ENCODE assay signal across 1 cellular context in genomic region chr9:112069318-112070169, GRCh38.
TF ChIP-seq lines count a peak whose summit lies in the region.

No MANE protein-coding gene starts in this region.

TF ChIP-seq in GM12878, 131 proteins besides CTCF, POLR2A, EP300 and RAD21 (continued from another document):
- no peak for TF ChIP-seq ZNF687 (IDR thresholded peaks at IDR 0.05)
- no peak for TF ChIP-seq CBX5 (IDR thresholded peaks at IDR 0.05; ENCODE audit: low read depth)
- 0 out of 2 replicates have a peak, but pooled peaks have one; percentile 55 for TF ChIP-seq HDGF (IDR thresholded peaks at IDR 0.05)
- no peak for TF ChIP-seq CBFB (IDR thresholded peaks at IDR 0.05; ENCODE audit: low read depth)
- TF ChIP-seq GABPA (IDR thresholded peaks at IDR 0.05; ENCODE audit: low read depth) = no peak
- no peak for TF ChIP-seq YBX1 (IDR thresholded peaks at IDR 0.05)
- no peak for TF ChIP-seq CHD1 (IDR thresholded peaks at IDR 0.05; ENCODE audit: low read depth, low read length)
- TF ChIP-seq ATF7 (IDR thresholded peaks at IDR 0.05; ENCODE audit: low read depth) = peak; percentile 93
- TF ChIP-seq JUNB (IDR thresholded peaks at IDR 0.05) = peak; percentile 26; the same call in 1 of the 2 replicates
- no peak for TF ChIP-seq STAT1 (conservative IDR thresholded peaks at IDR 0.05)
- TF ChIP-seq MEF2B (IDR thresholded peaks at IDR 0.05; ENCODE audit: partially characterized antibody, poor library complexity, severe bottlenecking) = peak; percentile 57
- TF ChIP-seq ZBED1 (IDR thresholded peaks at IDR 0.05; ENCODE audit: borderline replicate concordance) = no peak
- no peak for TF ChIP-seq PKNOX1 (IDR thresholded peaks at IDR 0.05)
- TF ChIP-seq TCF3 (IDR thresholded peaks at IDR 0.05; ENCODE audit: borderline replicate concordance, insufficient read depth, low read depth, low read length) = no peak
- TF ChIP-seq ZNF622 (IDR thresholded peaks at IDR 0.05) = no peak
- no peak for TF ChIP-seq REST (IDR thresholded peaks at IDR 0.05; ENCODE audit: low read depth, low read length)
- no peak for TF ChIP-seq NR2C2 (IDR thresholded peaks at IDR 0.05; ENCODE audit: borderline replicate concordance, control insufficient read depth, insufficient read length, low read depth)
- peak; percentile 39; the same call in 1 of the 2 replicates for TF ChIP-seq MTA2 (IDR thresholded peaks at IDR 0.05; ENCODE audit: low read depth)
- TF ChIP-seq CREB1 (IDR thresholded peaks at IDR 0.05; ENCODE audit: low read depth) = peak; percentile 78; the same call in 1 of the 2 replicates
- TF ChIP-seq RB1 (IDR thresholded peaks at IDR 0.05; ENCODE audit: borderline replicate concordance) = no peak
- TF ChIP-seq NBN (IDR thresholded peaks at IDR 0.05) = peak; percentile 63
- peak; percentile 78 for TF ChIP-seq RAD51 (IDR thresholded peaks at IDR 0.05)
- TF ChIP-seq FOXK2 (IDR thresholded peaks at IDR 0.05) = no peak
- TF ChIP-seq NRF1 (conservative IDR thresholded peaks at IDR 0.05; ENCODE audit: low read depth, low read length) = no peak
- no peak for TF ChIP-seq E2F8 (IDR thresholded peaks at IDR 0.05; ENCODE audit: low read depth, partially characterized antibody)
- no peak for TF ChIP-seq CEBPB (IDR thresholded peaks at IDR 0.05; ENCODE audit: borderline replicate concordance in 1 of 2, low read depth in 2 of 2, low read length in 2 of 2)
- no peak for TF ChIP-seq ZNF207 (IDR thresholded peaks at IDR 0.05; ENCODE audit: borderline replicate concordance)
- TF ChIP-seq NFXL1 (IDR thresholded peaks at IDR 0.05; ENCODE audit: borderline replicate concordance) = no peak
- TF ChIP-seq GATAD2B (conservative IDR thresholded peaks at IDR 0.05; ENCODE audit: low read depth) = no peak
- TF ChIP-seq IRF4 (IDR thresholded peaks at IDR 0.05; ENCODE audit: low read depth, low read length) = no peak
- no peak for TF ChIP-seq SRF (IDR thresholded peaks at IDR 0.05; ENCODE audit: low read depth in 2 of 2, low read length in 2 of 2)
